1 cellular context compared by ENCODE assay signal in the genomic region with DNA sequence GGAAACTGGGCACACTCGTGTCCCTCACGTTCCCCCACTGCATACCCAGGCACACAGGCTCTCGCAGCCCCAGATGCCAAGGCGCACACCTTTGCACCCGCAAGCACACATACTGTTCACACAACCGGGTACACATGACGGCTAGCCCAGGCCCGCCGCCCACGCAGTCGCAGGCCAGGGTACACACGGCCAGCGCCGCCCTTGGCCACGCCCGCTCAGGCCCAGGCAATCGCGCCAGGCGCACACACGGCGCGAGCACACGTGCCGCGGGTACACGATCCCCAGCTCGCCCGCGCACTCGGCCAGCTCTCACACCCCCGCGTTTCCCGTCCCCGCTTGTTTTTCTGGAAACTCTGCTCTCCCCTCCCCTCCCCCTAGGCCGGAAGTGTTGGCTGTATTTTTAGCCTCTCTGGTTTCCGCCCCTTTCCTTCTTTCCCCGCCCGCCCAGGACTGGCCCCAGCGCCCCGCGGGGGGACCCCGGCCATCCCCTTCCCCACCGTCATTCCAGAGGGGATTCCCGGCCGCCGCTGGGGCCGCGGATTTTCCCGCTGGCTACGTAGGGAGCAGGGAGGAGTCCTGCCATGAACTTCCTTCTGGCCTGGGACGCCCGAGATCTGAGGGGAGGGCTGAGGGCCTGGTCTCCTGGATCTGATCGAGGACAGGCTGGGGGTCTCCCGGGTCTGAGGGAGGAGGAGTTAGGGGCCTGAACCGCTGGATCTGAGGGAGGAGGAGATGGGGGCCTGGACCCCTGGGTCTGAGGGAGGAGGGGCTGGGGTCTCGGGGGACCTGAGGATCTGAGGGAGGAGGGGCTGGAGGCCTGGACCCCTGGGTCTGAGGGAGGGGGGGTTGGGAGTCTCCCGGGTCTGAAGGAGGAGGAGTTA.
A peak's percentile ranks its signal among the peaks of the same experiment; 100 is the strongest.
TF ChIP-seq lines count a peak whose summit lies in the region.

No MANE protein-coding gene starts in this region.

TF ChIP-seq in K562, 482 proteins besides CTCF, POLR2A, EP300 and RAD21 (continued from another document and continues in another):
- TF ChIP-seq JUND (IDR thresholded peaks at IDR 0.05; ENCODE audit: borderline replicate concordance, low read depth, low read length) (peak; percentile 43; the same call in 1 of the 2 replicates), JUND (tag; IDR thresholded peaks at IDR 0.05; ENCODE audit: borderline replicate concordance, low read depth, low read length) (peak; percentile 64; the same call in 2 of the 3 replicates), ZNF717 (CRISPR knock-in tag; IDR thresholded peaks at IDR 0.05) (no peak), ZNF830 (CRISPR knock-in tag; IDR thresholded peaks at IDR 0.05) (no peak), SAFB (IDR thresholded peaks at IDR 0.05; ENCODE audit: borderline replicate concordance, low read depth, low read length) (peak; percentile 90), TEAD2 (tag; IDR thresholded peaks at IDR 0.05) (no peak), ELF2 (CRISPR knock-in tag; IDR thresholded peaks at IDR 0.05) (peak; percentile 78; the same call in 1 of the 2 replicates), ILK (tag; IDR thresholded peaks at IDR 0.05; ENCODE audit: borderline replicate concordance, low read depth) (no peak), SIN3B (IDR thresholded peaks at IDR 0.05; ENCODE audit: low read depth) (no peak), POLR2AphosphoS5 (IDR thresholded peaks at IDR 0.05; ENCODE audit: control insufficient read depth, insufficient read depth, low read depth, low read length) (peak; percentile 10; the same call in 1 of the 2 replicates), TAF9B (IDR thresholded peaks at IDR 0.05; ENCODE audit: partially characterized antibody) (no peak), YY1 (IDR thresholded peaks at IDR 0.05; ENCODE audit: borderline replicate concordance in 1 of 3, control insufficient read depth in 1 of 3, extremely low read depth in 1 of 3, insufficient read depth in 3 of 3, insufficient read length in 1 of 3, insufficient replicate concordance in 2 of 3, low read depth in 1 of 3, low read length in 2 of 3) (peak in 2 of 3 experiments; percentile 32 to 38), ARHGAP35 (IDR thresholded peaks at IDR 0.05; ENCODE audit: partially characterized antibody) (no peak), ZNF232 (CRISPR knock-in tag; IDR thresholded peaks at IDR 0.05) (no peak; the same call in 1 of the 2 replicates), NFIX (CRISPR knock-in tag; IDR thresholded peaks at IDR 0.05; ENCODE audit: low read depth) (no peak), SIN3A (IDR thresholded peaks at IDR 0.05; ENCODE audit: borderline replicate concordance in 2 of 2, control insufficient read depth in 1 of 2, low read depth in 2 of 2, low read length in 2 of 2) (peak in 1 of 2 experiments; percentile 91; a peak in 2 of 4 replicates), CREB1 (IDR thresholded peaks at IDR 0.05) (0 out of 2 replicates have a peak, but pooled peaks have one; percentile 30), CREB1 (CRISPR knock-in tag; IDR thresholded peaks at IDR 0.05) (peak; percentile 69), ZNF184 (CRISPR knock-in tag; IDR thresholded peaks at IDR 0.05) (no peak), ZSCAN29 (IDR thresholded peaks at IDR 0.05) (0 out of 2 replicates have a peak, but pooled peaks have one; percentile 38), PURB (CRISPR knock-in tag; IDR thresholded peaks at IDR 0.05; ENCODE audit: low read depth) (no peak), U2AF2 (optimal IDR thresholded peaks at IDR 0.05; ENCODE audit: low read depth, low read length) (no peak), RBM34 (IDR thresholded peaks at IDR 0.05; ENCODE audit: borderline replicate concordance, insufficient read depth, low read length) (no peak), EHMT2 (IDR thresholded peaks at IDR 0.05) (no peak), ZNF41 (CRISPR knock-in tag; conservative IDR thresholded peaks at IDR 0.05) (no peak), TAF15 (IDR thresholded peaks at IDR 0.05; ENCODE audit: low read depth, low read length) (no peak)
- TF ChIP-seq, protein P1, sequence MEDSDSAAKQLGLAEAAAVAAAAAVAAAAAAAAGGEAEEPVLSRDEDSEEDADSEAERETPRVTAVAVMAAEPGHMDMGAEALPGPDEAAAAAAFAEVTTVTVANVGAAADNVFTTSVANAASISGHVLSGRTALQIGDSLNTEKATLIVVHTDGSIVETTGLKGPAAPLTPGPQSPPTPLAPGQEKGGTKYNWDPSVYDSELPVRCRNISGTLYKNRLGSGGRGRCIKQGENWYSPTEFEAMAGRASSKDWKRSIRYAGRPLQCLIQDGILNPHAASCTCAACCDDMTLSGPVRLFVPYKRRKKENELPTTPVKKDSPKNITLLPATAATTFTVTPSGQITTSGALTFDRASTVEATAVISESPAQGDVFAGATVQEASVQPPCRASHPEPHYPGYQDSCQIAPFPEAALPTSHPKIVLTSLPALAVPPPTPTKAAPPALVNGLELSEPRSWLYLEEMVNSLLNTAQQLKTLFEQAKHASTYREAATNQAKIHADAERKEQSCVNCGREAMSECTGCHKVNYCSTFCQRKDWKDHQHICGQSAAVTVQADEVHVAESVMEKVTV (CRISPR knock-in tag; IDR thresholded peaks at IDR 0.05) = no peak
- TF ChIP-seq, protein P2, sequence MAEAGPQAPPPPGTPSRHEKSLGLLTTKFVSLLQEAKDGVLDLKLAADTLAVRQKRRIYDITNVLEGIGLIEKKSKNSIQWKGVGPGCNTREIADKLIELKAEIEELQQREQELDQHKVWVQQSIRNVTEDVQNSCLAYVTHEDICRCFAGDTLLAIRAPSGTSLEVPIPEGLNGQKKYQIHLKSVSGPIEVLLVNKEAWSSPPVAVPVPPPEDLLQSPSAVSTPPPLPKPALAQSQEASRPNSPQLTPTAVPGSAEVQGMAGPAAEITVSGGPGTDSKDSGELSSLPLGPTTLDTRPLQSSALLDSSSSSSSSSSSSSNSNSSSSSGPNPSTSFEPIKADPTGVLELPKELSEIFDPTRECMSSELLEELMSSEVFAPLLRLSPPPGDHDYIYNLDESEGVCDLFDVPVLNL (CRISPR knock-in tag; IDR thresholded peaks at IDR 0.05; ENCODE audit: low read depth) = no peak; the same call in 1 of the 2 replicates
- TF ChIP-seq, protein P3, sequence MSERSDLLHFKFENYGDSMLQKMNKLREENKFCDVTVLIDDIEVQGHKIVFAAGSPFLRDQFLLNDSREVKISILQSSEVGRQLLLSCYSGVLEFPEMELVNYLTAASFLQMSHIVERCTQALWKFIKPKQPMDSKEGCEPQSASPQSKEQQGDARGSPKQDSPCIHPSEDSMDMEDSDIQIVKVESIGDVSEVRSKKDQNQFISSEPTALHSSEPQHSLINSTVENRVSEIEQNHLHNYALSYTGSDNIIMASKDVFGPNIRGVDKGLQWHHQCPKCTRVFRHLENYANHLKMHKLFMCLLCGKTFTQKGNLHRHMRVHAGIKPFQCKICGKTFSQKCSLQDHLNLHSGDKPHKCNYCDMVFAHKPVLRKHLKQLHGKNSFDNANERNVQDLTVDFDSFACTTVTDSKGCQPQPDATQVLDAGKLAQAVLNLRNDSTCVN (CRISPR knock-in tag; IDR thresholded peaks at IDR 0.05) = no peak
- TF ChIP-seq, protein P4, sequence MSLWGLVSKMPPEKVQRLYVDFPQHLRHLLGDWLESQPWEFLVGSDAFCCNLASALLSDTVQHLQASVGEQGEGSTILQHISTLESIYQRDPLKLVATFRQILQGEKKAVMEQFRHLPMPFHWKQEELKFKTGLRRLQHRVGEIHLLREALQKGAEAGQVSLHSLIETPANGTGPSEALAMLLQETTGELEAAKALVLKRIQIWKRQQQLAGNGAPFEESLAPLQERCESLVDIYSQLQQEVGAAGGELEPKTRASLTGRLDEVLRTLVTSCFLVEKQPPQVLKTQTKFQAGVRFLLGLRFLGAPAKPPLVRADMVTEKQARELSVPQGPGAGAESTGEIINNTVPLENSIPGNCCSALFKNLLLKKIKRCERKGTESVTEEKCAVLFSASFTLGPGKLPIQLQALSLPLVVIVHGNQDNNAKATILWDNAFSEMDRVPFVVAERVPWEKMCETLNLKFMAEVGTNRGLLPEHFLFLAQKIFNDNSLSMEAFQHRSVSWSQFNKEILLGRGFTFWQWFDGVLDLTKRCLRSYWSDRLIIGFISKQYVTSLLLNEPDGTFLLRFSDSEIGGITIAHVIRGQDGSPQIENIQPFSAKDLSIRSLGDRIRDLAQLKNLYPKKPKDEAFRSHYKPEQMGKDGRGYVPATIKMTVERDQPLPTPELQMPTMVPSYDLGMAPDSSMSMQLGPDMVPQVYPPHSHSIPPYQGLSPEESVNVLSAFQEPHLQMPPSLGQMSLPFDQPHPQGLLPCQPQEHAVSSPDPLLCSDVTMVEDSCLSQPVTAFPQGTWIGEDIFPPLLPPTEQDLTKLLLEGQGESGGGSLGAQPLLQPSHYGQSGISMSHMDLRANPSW (CRISPR knock-in tag; IDR thresholded peaks at IDR 0.05) = no peak
- TF ChIP-seq, protein P5, sequence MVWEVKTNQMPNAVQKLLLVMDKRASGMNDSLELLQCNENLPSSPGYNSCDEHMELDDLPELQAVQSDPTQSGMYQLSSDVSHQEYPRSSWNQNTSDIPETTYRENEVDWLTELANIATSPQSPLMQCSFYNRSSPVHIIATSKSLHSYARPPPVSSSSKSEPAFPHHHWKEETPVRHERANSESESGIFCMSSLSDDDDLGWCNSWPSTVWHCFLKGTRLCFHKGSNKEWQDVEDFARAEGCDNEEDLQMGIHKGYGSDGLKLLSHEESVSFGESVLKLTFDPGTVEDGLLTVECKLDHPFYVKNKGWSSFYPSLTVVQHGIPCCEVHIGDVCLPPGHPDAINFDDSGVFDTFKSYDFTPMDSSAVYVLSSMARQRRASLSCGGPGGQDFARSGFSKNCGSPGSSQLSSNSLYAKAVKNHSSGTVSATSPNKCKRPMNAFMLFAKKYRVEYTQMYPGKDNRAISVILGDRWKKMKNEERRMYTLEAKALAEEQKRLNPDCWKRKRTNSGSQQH (CRISPR knock-in tag; IDR thresholded peaks at IDR 0.05) = no peak
- TF ChIP-seq, protein P6, sequence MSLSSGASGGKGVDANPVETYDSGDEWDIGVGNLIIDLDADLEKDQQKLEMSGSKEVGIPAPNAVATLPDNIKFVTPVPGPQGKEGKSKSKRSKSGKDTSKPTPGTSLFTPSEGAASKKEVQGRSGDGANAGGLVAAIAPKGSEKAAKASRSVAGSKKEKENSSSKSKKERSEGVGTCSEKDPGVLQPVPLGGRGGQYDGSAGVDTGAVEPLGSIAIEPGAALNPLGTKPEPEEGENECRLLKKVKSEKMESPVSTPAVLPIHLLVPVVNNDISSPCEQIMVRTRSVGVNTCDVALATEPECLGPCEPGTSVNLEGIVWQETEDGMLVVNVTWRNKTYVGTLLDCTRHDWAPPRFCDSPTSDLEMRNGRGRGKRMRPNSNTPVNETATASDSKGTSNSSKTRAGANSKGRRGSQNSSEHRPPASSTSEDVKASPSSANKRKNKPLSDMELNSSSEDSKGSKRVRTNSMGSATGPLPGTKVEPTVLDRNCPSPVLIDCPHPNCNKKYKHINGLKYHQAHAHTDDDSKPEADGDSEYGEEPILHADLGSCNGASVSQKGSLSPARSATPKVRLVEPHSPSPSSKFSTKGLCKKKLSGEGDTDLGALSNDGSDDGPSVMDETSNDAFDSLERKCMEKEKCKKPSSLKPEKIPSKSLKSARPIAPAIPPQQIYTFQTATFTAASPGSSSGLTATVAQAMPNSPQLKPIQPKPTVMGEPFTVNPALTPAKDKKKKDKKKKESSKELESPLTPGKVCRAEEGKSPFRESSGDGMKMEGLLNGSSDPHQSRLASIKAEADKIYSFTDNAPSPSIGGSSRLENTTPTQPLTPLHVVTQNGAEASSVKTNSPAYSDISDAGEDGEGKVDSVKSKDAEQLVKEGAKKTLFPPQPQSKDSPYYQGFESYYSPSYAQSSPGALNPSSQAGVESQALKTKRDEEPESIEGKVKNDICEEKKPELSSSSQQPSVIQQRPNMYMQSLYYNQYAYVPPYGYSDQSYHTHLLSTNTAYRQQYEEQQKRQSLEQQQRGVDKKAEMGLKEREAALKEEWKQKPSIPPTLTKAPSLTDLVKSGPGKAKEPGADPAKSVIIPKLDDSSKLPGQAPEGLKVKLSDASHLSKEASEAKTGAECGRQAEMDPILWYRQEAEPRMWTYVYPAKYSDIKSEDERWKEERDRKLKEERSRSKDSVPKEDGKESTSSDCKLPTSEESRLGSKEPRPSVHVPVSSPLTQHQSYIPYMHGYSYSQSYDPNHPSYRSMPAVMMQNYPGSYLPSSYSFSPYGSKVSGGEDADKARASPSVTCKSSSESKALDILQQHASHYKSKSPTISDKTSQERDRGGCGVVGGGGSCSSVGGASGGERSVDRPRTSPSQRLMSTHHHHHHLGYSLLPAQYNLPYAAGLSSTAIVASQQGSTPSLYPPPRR (CRISPR knock-in tag; IDR thresholded peaks at IDR 0.05; ENCODE audit: borderline replicate concordance) = no peak
- TF ChIP-seq, protein P7, sequence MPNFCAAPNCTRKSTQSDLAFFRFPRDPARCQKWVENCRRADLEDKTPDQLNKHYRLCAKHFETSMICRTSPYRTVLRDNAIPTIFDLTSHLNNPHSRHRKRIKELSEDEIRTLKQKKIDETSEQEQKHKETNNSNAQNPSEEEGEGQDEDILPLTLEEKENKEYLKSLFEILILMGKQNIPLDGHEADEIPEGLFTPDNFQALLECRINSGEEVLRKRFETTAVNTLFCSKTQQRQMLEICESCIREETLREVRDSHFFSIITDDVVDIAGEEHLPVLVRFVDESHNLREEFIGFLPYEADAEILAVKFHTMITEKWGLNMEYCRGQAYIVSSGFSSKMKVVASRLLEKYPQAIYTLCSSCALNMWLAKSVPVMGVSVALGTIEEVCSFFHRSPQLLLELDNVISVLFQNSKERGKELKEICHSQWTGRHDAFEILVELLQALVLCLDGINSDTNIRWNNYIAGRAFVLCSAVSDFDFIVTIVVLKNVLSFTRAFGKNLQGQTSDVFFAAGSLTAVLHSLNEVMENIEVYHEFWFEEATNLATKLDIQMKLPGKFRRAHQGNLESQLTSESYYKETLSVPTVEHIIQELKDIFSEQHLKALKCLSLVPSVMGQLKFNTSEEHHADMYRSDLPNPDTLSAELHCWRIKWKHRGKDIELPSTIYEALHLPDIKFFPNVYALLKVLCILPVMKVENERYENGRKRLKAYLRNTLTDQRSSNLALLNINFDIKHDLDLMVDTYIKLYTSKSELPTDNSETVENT (CRISPR knock-in tag; IDR thresholded peaks at IDR 0.05) = peak; percentile 25; the same call in 1 of the 2 replicates
- TF ChIP-seq, protein P8, sequence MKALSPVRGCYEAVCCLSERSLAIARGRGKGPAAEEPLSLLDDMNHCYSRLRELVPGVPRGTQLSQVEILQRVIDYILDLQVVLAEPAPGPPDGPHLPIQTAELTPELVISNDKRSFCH (CRISPR knock-in tag; IDR thresholded peaks at IDR 0.05) = no peak
- TF ChIP-seq, protein P8 (tag; IDR thresholded peaks at IDR 0.05) = peak; percentile 92
- TF ChIP-seq, protein P9, sequence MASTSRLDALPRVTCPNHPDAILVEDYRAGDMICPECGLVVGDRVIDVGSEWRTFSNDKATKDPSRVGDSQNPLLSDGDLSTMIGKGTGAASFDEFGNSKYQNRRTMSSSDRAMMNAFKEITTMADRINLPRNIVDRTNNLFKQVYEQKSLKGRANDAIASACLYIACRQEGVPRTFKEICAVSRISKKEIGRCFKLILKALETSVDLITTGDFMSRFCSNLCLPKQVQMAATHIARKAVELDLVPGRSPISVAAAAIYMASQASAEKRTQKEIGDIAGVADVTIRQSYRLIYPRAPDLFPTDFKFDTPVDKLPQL (IDR thresholded peaks at IDR 0.05; ENCODE audit: extremely low read depth, insufficient read length) = no peak
- TF ChIP-seq, protein P10, sequence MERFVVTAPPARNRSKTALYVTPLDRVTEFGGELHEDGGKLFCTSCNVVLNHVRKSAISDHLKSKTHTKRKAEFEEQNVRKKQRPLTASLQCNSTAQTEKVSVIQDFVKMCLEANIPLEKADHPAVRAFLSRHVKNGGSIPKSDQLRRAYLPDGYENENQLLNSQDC (CRISPR knock-in tag; IDR thresholded peaks at IDR 0.05) = no peak
